In the genomic region with DNA sequence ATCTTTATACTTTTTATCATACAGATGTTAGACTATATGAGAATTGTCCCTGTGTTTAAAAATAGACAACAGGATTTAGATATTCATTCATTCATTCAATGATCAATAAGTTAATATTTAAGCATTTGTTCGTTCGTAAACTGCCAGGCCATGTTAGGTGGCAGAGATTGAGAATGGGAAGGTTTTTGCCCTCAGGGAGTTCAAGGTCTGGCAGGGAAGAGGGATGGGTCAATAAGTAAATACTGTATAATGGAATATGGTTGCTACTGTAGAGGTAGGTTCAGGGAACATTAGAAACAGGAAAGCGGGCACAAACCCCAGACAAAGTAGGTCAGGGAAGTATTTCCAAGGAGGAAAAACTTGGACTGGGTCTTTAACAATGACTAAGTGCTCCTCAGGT, we compare ENCODE assay signal across 8 cellular contexts.
"Had no signal": no experiment of that assay in that cellular context is flagged by ENCODE, and none has a peak within 500 bp of the region (broad histone marks: within the 10 kb centered on the region; RNA-seq: fewer than 3 reads in every experiment).

No MANE protein-coding gene starts in this region.

- FAIRE-seq: G401.6, GM12878, GM12891, GM12892, GM18507, GM19239 had no signal

- ATAC-seq: GM12878 had no signal

- DNase-seq: GDM1, GF-D8 had no signal

- H3K4me3 ChIP-seq: GM12878 had no signal
